Comparison of ENCODE assay signal across 8 cellular contexts in the genomic region with DNA sequence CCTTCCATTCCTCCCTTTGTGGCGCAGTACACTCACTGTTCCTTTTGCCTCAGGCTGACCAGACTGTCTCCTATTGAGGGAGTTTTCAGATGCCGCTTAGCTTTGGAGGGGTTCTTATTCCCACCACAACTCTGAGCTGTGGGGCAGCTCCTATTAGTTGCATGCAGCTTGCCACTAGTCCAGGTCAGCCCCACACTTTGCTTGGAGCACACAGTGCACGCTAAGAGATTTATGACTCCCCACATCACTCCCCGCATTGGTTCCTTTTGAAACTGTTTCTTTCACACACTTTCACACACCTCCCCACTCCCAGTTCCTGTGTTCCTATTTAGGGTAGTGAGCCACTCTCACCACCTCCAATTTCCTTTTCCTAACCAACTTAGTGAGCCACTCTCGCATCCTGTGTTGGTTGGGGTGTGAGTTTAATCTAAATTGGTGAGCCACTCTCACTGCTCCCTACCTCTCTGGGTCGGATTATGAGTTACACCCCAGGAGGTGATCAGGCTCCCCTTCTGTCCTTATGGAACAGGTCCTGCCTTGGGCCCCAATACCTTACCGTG.
DNase-seq lines count a peak whose midpoint lies in the region; ATAC-seq lines count a peak whose summit lies in the region.

No MANE protein-coding gene starts in this region.

- peak; percentile 31 for DNase-seq in CD1c-positive myeloid dendritic cell (ENCODE audit: extremely low spot score)
- peak; percentile 3 for DNase-seq in activated naive CD8-positive, alpha-beta T cell treated with anti-CD3 and anti-CD28 coated beads, Interleukin-2, amount 50 U/mL, for 16 hours (ENCODE audit: low read depth, low spot score)
- DNase-seq in stimulated activated naive CD4-positive, alpha-beta T cell treated with Interleukin-2 at 50 U/mL for 16 hours (lab: John Stamatoyannopoulos, UW): no peak
- DNase-seq in AG08396 (ENCODE audit: low spot score): no peak
- no peak for DNase-seq in iPS-NIHi7 (ENCODE audit: extremely low spot score)
- DNase-seq in NCI-H1417 treated with DMSO at 0.1 percent for 48 hours (lab: John Stamatoyannopoulos, UW): no peak

- ATAC-seq in GM19468 (IDR thresholded peaks at IDR 0.05; ENCODE audit: extremely low read depth, unreplicated experiment) (peak; percentile 17), HG03558 (IDR thresholded peaks at IDR 0.05; ENCODE audit: extremely low read depth, unreplicated experiment) (peak; percentile 34)

Comparison
In these comparisons a context has a peak if more than half of its experiments do, and no peak if none do; other contexts are left out.
1. DNase-seq: peak in CD1c-positive myeloid dendritic cell (single experiment) and activated naive CD8-positive, alpha-beta T cell treated with anti-CD3 and anti-CD28 coated beads, Interleukin-2, amount 50 U/mL, for 16 hours (single experiment); none in stimulated activated naive CD4-positive, alpha-beta T cell treated with Interleukin-2 at 50 U/mL for 16 hours (single experiment), AG08396 (single experiment), iPS-NIHi7 (single experiment) and NCI-H1417 treated with DMSO at 0.1 percent for 48 hours (single experiment).